22 cellular contexts compared by ENCODE assay signal in the genomic region with DNA sequence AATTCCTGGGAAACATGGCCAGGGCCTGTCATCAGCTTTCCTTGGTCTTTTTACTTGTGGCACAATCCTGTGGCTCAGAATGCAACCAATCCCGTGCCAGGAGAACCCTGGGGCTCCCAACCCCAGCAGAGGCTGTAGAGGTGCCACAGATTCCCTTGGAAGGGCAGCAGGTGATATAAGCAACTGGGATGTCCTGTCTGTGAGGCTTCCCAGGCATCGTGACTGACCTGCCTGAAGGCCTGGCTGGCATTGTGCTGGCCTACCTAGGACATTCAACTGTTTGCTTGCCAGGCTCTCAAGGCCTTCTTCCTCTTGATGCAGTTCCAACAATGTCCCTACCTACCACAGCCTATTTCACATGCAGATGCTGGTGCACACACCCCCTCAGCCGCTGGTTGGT.
"Had no signal": no experiment of that assay in that cellular context is flagged by ENCODE, and none has a peak within 500 bp of the region (broad histone marks: within the 10 kb centered on the region; RNA-seq: fewer than 3 reads in every experiment).

No MANE protein-coding gene starts in this region.

- H3K27ac ChIP-seq: coronary artery, epithelial cell of prostate, esophagus squamous epithelium, gastrocnemius medialis, heart right ventricle, left lung, lower lobe of right lung had no signal

- H3K4me3 Mint-ChIP-seq: effector memory CD8-positive, alpha-beta T cell; endodermal cell; mesothelial cell of epicardium had no signal

- H3K27ac Mint-ChIP-seq: effector memory CD8-positive, alpha-beta T cell; endodermal cell; mesothelial cell of epicardium had no signal

- H3K4me1 Mint-ChIP-seq: endodermal cell had no signal

- H3K36me3 ChIP-seq: esophagus squamous epithelium, gastrocnemius medialis, heart right ventricle, lower lobe of right lung had no signal

- H3K27me3 ChIP-seq: esophagus squamous epithelium, gastrocnemius medialis, heart right ventricle, left lung had no signal

- H3K4me1 ChIP-seq: gastrocnemius medialis, heart right ventricle, left lung, lower lobe of right lung had no signal

- H3K9me3 Mint-ChIP-seq: effector memory CD8-positive, alpha-beta T cell; endodermal cell; mesothelial cell of epicardium had no signal

- DNase-seq: effector CD8-positive, alpha-beta T cell; effector memory CD8-positive, alpha-beta T cell; endodermal cell; erythroblast; esophagus squamous epithelium; foreskin fibroblast; foreskin melanocyte; gastrocnemius medialis; glutamatergic neuron; head of caudate nucleus; heart right ventricle; hippocampal formation; left cardiac atrium; left lung; left ventricle myocardium superior; lower lobe of right lung; mesenchymal stem cell; mucosa of descending colon had no signal

- H3K9me3 ChIP-seq: esophagus squamous epithelium, gastrocnemius medialis, heart right ventricle, left lung, lower lobe of right lung, mucosa of descending colon had no signal

- H3K4me3 ChIP-seq: coronary artery, esophagus squamous epithelium, gastrocnemius medialis, heart right ventricle, left lung, lower lobe of right lung, mucosa of descending colon had no signal

- H3K27me3 Mint-ChIP-seq: effector memory CD8-positive, alpha-beta T cell had no signal

- ATAC-seq: effector memory CD8-positive, alpha-beta T cell; esophagus mucosa; gastrocnemius medialis; heart right ventricle; left cardiac atrium; left lung; left ventricle myocardium superior; lower lobe of right lung; mucosa of descending colon had no signal
